Comparison of ENCODE assay signal across 11 cellular contexts in the genomic region with DNA sequence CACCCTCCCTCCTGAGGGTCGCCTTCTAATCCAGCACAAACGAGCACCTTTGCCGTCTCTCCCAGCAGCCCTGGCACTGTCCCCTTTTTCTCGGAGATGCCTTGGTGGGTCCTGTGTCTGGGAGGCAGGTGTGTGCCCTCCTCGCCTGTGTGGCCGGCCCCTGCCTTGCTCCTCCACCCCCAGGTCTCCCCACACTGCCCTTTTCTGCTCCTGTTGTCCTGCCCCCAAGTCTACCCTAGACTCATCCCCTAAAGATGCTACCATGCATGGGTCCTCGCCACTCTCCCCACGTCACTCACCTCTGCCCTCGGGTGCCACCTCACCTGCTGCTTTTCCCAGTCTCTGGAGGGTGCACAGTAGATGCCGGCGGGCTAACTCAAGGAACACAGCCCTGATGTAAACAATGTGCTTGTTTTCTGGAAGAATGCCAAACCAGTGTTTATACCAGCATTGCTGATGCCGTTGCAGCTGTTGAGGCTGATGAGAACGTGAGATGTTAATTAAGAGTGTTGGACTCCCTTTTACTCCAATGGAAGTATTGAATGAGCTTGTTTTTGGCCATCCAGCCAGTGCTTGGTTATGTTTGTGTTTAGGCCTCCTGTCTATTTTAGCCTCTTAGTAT.
A peak's percentile ranks its signal among the peaks of the same experiment; 100 is the strongest.
DNase-seq lines count a peak whose midpoint lies in the region; ATAC-seq and TF ChIP-seq lines count a peak whose summit lies in the region.
"Had no signal": no experiment of that assay in that cellular context is flagged by ENCODE, and none has a peak within 500 bp of the region (broad histone marks: within the 10 kb centered on the region; RNA-seq: fewer than 3 reads in every experiment).

No MANE protein-coding gene starts in this region.

- intact Hi-C loops in spleen (cut with DNase I; ENCODE audit: low total_unique reads): no loop called here

- no peak for TF ChIP-seq CTCF in choroid plexus epithelial cell (conservative IDR thresholded peaks at IDR 0.05; ENCODE audit: low read depth, low read length)
- no peak for TF ChIP-seq CTCF in spleen (IDR thresholded peaks at IDR 0.05 in 8 of 11, conservative IDR thresholded peaks at IDR 0.05 in 3 of 11)

- H3K4me1 ChIP-seq in spleen: no peaks in the 10 kb centered on the region
- H3K4me1 ChIP-seq: psoas muscle had no signal

- DNase-seq in NCI-H1092 treated with DMSO at 0.1 percent for 48 hours (lab: John Stamatoyannopoulos, UW) (peak; percentile 10), NCI-H1092 (lab: John Stamatoyannopoulos, UW) (no peak), NCI-H2171 (lab: John Stamatoyannopoulos, UW) (peak; percentile 72), choroid plexus epithelial cell (ENCODE audit: low read depth) (peak; percentile 30), spleen (peak; percentile 17), H7 (no peak), Kasumi-1 (lab: John Stamatoyannopoulos, UW) (no peak)
- DNase-seq: mesendoderm, psoas muscle, RPMI8226 had no signal

- H3K36me3 ChIP-seq in spleen (no peaks in the 10 kb centered on the region), H7 (replicated peaks; ENCODE audit: control insufficient read depth, insufficient read depth, low read length) (no peaks in the 10 kb centered on the region)

- ATAC-seq in HG03025 (IDR thresholded peaks at IDR 0.05; ENCODE audit: low FRiP score, unreplicated experiment): no peak
- ATAC-seq: psoas muscle had no signal

- H3K4me3 ChIP-seq in choroid plexus epithelial cell (ENCODE audit: low read depth, low read length) (no peak overlapping the region), spleen (no peak overlapping the region), H7 (ENCODE audit: insufficient read depth, low read depth, low read length) (no peak overlapping the region)
- H3K4me3 ChIP-seq: psoas muscle had no signal

- no peaks in the 10 kb centered on the region for H3K9me3 ChIP-seq in spleen
- H3K9me3 ChIP-seq: psoas muscle had no signal

- H3K27me3 ChIP-seq in spleen (replicated peaks in 1 of 7) (no peaks in the 10 kb centered on the region), H7 (ENCODE audit: control insufficient read depth, insufficient read depth, low read length) (no peaks in the 10 kb centered on the region)

- WGBS in spleen, 5 donors: 71 to 90% (median 84%) methylated on average over 13 of the region's 13 CpGs

- no peak for TF ChIP-seq POLR2A in spleen (IDR thresholded peaks at IDR 0.05)

- no peak overlapping the region for H3K27ac ChIP-seq in spleen
- H3K27ac ChIP-seq: psoas muscle had no signal

Comparison
In these comparisons a context has a peak if more than half of its experiments do, and no peak if none do; other contexts are left out.
1. DNase-seq: peak in NCI-H1092 treated with DMSO at 0.1 percent for 48 hours (single experiment), NCI-H2171 (single experiment), choroid plexus epithelial cell (single experiment) and spleen (single experiment); none in NCI-H1092 (single experiment), H7 (single experiment) and Kasumi-1 (0 of 2).